Comparison of ENCODE assay signal across 8 cellular contexts in the genomic region with DNA sequence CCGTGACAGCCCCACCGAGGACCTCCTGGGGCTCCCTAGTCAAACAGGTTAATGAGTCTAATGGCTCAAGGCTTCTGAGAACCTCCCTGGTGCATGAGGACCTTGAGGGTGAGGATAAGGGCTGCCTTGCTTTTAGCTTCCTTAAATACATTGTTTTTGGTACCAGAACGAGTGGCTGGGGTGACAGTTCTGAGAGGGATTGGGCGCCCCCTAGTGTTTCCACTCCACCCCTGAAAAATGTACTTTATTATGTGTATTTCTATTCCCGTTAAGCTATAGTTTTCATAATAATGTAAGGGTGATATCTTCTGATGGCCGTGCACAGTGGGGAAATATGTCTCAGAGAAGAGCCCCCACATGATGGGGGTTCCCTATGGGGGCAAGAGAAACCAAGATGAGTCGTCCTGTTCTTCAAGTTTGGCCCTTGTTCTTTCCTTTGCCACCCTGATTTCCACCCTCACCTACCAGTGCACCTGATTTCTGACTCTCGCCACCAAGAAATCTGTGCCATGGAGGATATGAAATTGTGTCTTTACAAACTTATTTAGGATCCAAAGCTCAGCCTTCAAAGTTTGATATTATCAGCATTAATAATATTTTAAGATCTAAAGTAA. TPM values are rescaled to one million over a fixed set of nuclear protein-coding genes. Genes with fewer than 3 reads are reported as not detected.
DNase-seq lines count a peak whose midpoint lies in the region; ATAC-seq, FAIRE-seq and TF ChIP-seq lines count a peak whose summit lies in the region.

No MANE protein-coding gene starts in this region.

- H3K4me1 ChIP-seq in HepG2 (ENCODE audit: insufficient read depth, low read length), result no peaks in the 10 kb centered on the region

- POLR2A ChIA-PET in activated B cell treated with CpG ODN at 0.5 μM for 24 hours (lab: Charles Lee), result interaction anchor here (0.6 to 1.7 kb wide), 9 partner anchors 43 to 258 kb away, joined by 3 to 12 read pairs (median 3); a partner anchor contains a TSS
- POLR2A ChIA-PET in HepG2 (lab: Yijun Ruan, JAX), result interaction anchor here (1.1 to 1.6 kb wide), 7 partner anchors 21 to 124 kb away, joined by 3 to 9 read pairs (median 6); a partner anchor contains a TSS

- peaks cover 6% of the 10 kb centered on the region; the same call in 1 of the 2 replicates for H4K20me1 ChIP-seq in HepG2 (ENCODE audit: insufficient read depth, low read length)

- BruUV-seq in HepG2 (replicated peaks; lab: Mats Ljungman, UMichigan), result no TSS peak

- no peak for TF ChIP-seq POLR2A in HepG2 (IDR thresholded peaks at IDR 0.05; ENCODE audit: insufficient read depth in 1 of 2, low read depth in 2 of 2, low read length in 2 of 2)

- H2AFZ ChIP-seq in HepG2 (ENCODE audit: low read length), result no peak overlapping the region

- H3K27ac ChIP-seq in caudate nucleus (ENCODE audit: low read depth, low read length), result no peak overlapping the region
- no peak overlapping the region for H3K27ac ChIP-seq in HepG2 (ENCODE audit: extremely low read length, insufficient read depth, low read length)

- DNase-seq in NCI-H2081 (lab: John Stamatoyannopoulos, UW), result peak; percentile 20 to 46
- DNase-seq in NCI-H2081 treated with DMSO at 0.1 percent for 48 hours (lab: John Stamatoyannopoulos, UW), result no peak
- DNase-seq in NCI-H345 (lab: John Stamatoyannopoulos, UW), result peak; percentile 47
- peak; percentile 49 for DNase-seq in activated B cell treated with CpG ODN at 0.5 μM for 24 hours
- DNase-seq in caudate nucleus (lab: John Stamatoyannopoulos, UW), result peak in 40 of 61 donors; percentile 1 to 74 (median 16)
- DNase-seq in HepG2 (ENCODE audit: low spot score), result peak; percentile 62
- DNase-seq in stimulated activated CD4-positive, alpha-beta T cell treated with anti-CD3 and anti-CD28 coated beads, TNF-alpha, amount 100 ng/mL, for 24 hours (ENCODE audit: low read depth in 3 of 3), result peak; percentile 48 to 65 (median 57)

- H3K27me3 Mint-ChIP-seq in activated B cell treated with CpG ODN at 0.5 μM for 24 hours, result no peaks in the 10 kb centered on the region

- no peak overlapping the region for H3K4me2 ChIP-seq in HepG2 (ENCODE audit: low read depth, low read length)

- no peaks in the 10 kb centered on the region for H3K79me2 ChIP-seq in HepG2 (ENCODE audit: insufficient read depth, low read length)

- H3K36me3 Mint-ChIP-seq in activated B cell treated with CpG ODN at 0.5 μM for 24 hours (ENCODE audit: low read depth), result peaks cover 21% of the 10 kb centered on the region

- H3K9ac ChIP-seq in HepG2 (ENCODE audit: insufficient read depth, low read depth, low read length), result no peak overlapping the region

- TF ChIP-seq EP300 in HepG2 (IDR thresholded peaks at IDR 0.05; ENCODE audit: low read depth in 2 of 2, low read length in 2 of 2) (no peak), HepG2 (CRISPR knock-in tag; IDR thresholded peaks at IDR 0.05; ENCODE audit: borderline replicate concordance) (no peak)

- CTCF ChIA-PET in activated B cell treated with CpG ODN at 0.5 μM for 24 hours (lab: Charles Lee) (interaction anchor here (0.5 to 5.8 kb wide), 39 partner anchors 10 to 474 kb away, joined by 3 to 232 read pairs (median 5); a partner anchor contains a TSS), HepG2 (lab: Yijun Ruan, JAX; ENCODE audit: low intra/inter-chr PET ratio, low total read pairs) (interaction anchor here (1.0 to 7.1 kb wide), 5 partner anchors 78 to 127 kb away, joined by 3 to 169 read pairs (median 3); a partner anchor contains a TSS)

- 50% methylated on average over 8 of the region's 8 CpGs for WGBS in HepG2 (ENCODE audit: low lambda C conversion rate)

- no peaks in the 10 kb centered on the region for H3K4me1 Mint-ChIP-seq in activated B cell treated with CpG ODN at 0.5 μM for 24 hours

- no peak overlapping the region for H3K4me3 Mint-ChIP-seq in activated B cell treated with CpG ODN at 0.5 μM for 24 hours

- peak; percentile 91 for TF ChIP-seq CTCF in activated B cell treated with CpG ODN at 0.5 μM for 24 hours (IDR thresholded peaks at IDR 0.05)
- peak; percentile 92 for TF ChIP-seq CTCF in HepG2 (CRISPR knock-in tag; IDR thresholded peaks at IDR 0.05)

- peaks cover 0 to 1% of the 10 kb centered on the region in 2 experiments; a peak in 3 of 5 replicates for H3K36me3 ChIP-seq in HepG2 (replicated peaks in 1 of 2; ENCODE audit: control insufficient read depth in 1 of 2, insufficient read depth in 2 of 2, low read length in 2 of 2)

- H3K27ac Mint-ChIP-seq in activated B cell treated with CpG ODN at 0.5 μM for 24 hours, result no peak overlapping the region

- TF ChIP-seq RAD21 in HepG2 (CRISPR knock-in tag; IDR thresholded peaks at IDR 0.05), result peak; percentile 91

- intact Hi-C loops in activated B cell treated with CpG ODN at 0.5 μM for 24 hours (cut with micrococcal nuclease) (loop anchor here (1.0 kb wide), 4 partner anchors 77 to 219 kb away; a partner anchor contains a TSS), HepG2 (cut with micrococcal nuclease; ENCODE audit: unreplicated experiment) (loop anchor here (1.0 kb wide), 2 partner anchors 77 to 110 kb away; a partner anchor contains a TSS)

- H3K9me3 Mint-ChIP-seq in activated B cell treated with CpG ODN at 0.5 μM for 24 hours, result no peaks in the 10 kb centered on the region

- ATAC-seq in activated B cell treated with CpG ODN at 0.5 μM for 24 hours (ENCODE audit: low read depth) (peak; percentile 60), HepG2 (peak; percentile 85), HG03280 (IDR thresholded peaks at IDR 0.05; ENCODE audit: unreplicated experiment) (no peak)

- FAIRE-seq in HepG2 (lab: Jason Lieb, UNC), result no peak

- no peaks in the 10 kb centered on the region for H3K9me3 ChIP-seq in HepG2 (ENCODE audit: low read length)

- H3K27me3 ChIP-seq in HepG2 (ENCODE audit: control insufficient read depth in 1 of 2, insufficient read depth in 2 of 2, low read length in 2 of 2), result no peaks in the 10 kb centered on the region

- no peak overlapping the region for H3K4me3 ChIP-seq in HepG2 (replicated peaks in 1 of 3; ENCODE audit: insufficient read depth in 1 of 3, low read depth in 2 of 3, low read length in 3 of 3)

- in situ Hi-C loops in HepG2 (cut with HindIII; ENCODE audit: extremely low pct_ligation_motif_present, low pct_unique_long_range_greater_than_20kb), result loop anchor here (5.0 to 25.0 kb wide), 2 partner anchors 76 to 266 kb away; a partner anchor contains a TSS

TF ChIP-seq in HepG2, 621 proteins besides CTCF, POLR2A, EP300 and RAD21 (continues in another document):
- TF ChIP-seq KDM3A (CRISPR knock-in tag; IDR thresholded peaks at IDR 0.05; ENCODE audit: low read depth) (0 out of 2 replicates have a peak, but pooled peaks have one; percentile 35), NCOA2 (CRISPR knock-in tag; IDR thresholded peaks at IDR 0.05) (peak; percentile 26; the same call in 1 of the 2 replicates), SP140L (CRISPR knock-in tag; IDR thresholded peaks at IDR 0.05; ENCODE audit: borderline replicate concordance) (no peak), ZSCAN20 (CRISPR knock-in tag; IDR thresholded peaks at IDR 0.05; ENCODE audit: borderline replicate concordance) (no peak), ZNF232 (CRISPR knock-in tag; IDR thresholded peaks at IDR 0.05; ENCODE audit: borderline replicate concordance) (0 out of 2 replicates have a peak, but pooled peaks have one; percentile 54), ZNF619 (CRISPR knock-in tag; IDR thresholded peaks at IDR 0.05) (0 out of 2 replicates have a peak, but pooled peaks have one; percentile 72), FOXC1 (CRISPR knock-in tag; IDR thresholded peaks at IDR 0.05; ENCODE audit: borderline replicate concordance) (no peak), SOX6 (IDR thresholded peaks at IDR 0.05) (no peak), SOX6 (CRISPR knock-in tag; IDR thresholded peaks at IDR 0.05) (peak; percentile 51; the same call in 1 of the 2 replicates)
- TF ChIP-seq, protein P1, sequence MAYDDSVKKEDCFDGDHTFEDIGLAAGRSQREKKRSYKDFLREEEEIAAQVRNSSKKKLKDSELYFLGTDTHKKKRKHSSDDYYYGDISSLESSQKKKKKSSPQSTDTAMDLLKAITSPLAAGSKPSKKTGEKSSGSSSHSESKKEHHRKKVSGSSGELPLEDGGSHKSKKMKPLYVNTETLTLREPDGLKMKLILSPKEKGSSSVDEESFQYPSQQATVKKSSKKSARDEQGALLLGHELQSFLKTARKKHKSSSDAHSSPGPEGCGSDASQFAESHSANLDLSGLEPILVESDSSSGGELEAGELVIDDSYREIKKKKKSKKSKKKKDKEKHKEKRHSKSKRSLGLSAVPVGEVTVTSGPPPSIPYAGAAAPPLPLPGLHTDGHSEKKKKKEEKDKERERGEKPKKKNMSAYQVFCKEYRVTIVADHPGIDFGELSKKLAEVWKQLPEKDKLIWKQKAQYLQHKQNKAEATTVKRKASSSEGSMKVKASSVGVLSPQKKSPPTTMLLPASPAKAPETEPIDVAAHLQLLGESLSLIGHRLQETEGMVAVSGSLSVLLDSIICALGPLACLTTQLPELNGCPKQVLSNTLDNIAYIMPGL (CRISPR knock-in tag; IDR thresholded peaks at IDR 0.05; ENCODE audit: borderline replicate concordance in 1 of 2, low read depth in 1 of 2), result peak in 1 of 2 experiments; percentile 66; a peak in 2 of 4 replicates

RNA-seq across cellular contexts. Expression of a gene that starts 14.5 kb away (rescaled TPM):
- total RNA-seq in activated B cell treated with CpG ODN at 0.5 μM for 24 hours (0.53 and 0.54 TPM in 2 replicates), HepG2 (2016; rRNA removed; fragmentation: Illumina TruSeq; extraction: Trizol) (0.07 TPM in 1 of 2 replicates, not detected in the other)
- not detected in 2 replicates for total RNA-seq in HepG2 (2016; cell fraction: cytosol; rRNA removed; fragmentation: Illumina TruSeq; extraction: Trizol; ENCODE audit: low read depth)
- not detected in 2 replicates for total RNA-seq in HepG2 (2016; cell fraction: insoluble cytoplasmic fraction; rRNA removed; fragmentation: Illumina TruSeq; extraction: Trizol)
- 0.21 TPM in 1 of 2 replicates, not detected in the other for total RNA-seq in HepG2 (2016; cell fraction: membrane; rRNA removed; fragmentation: Illumina TruSeq; extraction: Trizol)
- not detected in 2 replicates for total RNA-seq in HepG2 (2016; cell fraction: nucleus; rRNA removed; fragmentation: Illumina TruSeq; extraction: Trizol)
- 0.03 and 0.10 TPM in 2 replicates for polyA plus RNA-seq in HepG2 (2011; rRNA removed)
- 0.04 TPM in 1 of 2 replicates, not detected in the other for polyA plus RNA-seq in HepG2 (2011; cell fraction: cytosol; rRNA removed)
- polyA plus RNA-seq in HepG2 (2011; cell fraction: nucleus; rRNA removed), result 0.40 and 0.56 TPM in 2 replicates
- polyA plus RNA-seq in HepG2 (2012), result 0.07 and 0.60 TPM in 2 replicates
- polyA plus RNA-seq in HepG2 (2016; cell fraction: cytosol; fragmentation: Illumina TruSeq; extraction: Trizol; ENCODE audit: low read depth), result not detected in 2 replicates
- not detected in 2 replicates for polyA plus RNA-seq in HepG2 (2016; cell fraction: insoluble cytoplasmic fraction; fragmentation: Illumina TruSeq; extraction: Trizol; ENCODE audit: low read depth)
- polyA plus RNA-seq in HepG2 (2016; cell fraction: membrane; fragmentation: Illumina TruSeq; extraction: Trizol; ENCODE audit: low read depth), result not detected in 2 replicates
- not detected in 2 replicates for polyA plus RNA-seq in HepG2 (2016; cell fraction: nucleus; fragmentation: Illumina TruSeq; extraction: Trizol; ENCODE audit: insufficient read depth, low read depth)
- not detected in 2 replicates for polyA minus RNA-seq in HepG2 (2011; rRNA and poly(A)+ RNA removed; ENCODE audit: low replicate concordance)
- polyA minus RNA-seq in HepG2 (2011; cell fraction: cytosol; rRNA and poly(A)+ RNA removed), result not detected in 2 replicates
- 0.13 TPM in 1 of 2 replicates, not detected in the other for polyA minus RNA-seq in HepG2 (2011; cell fraction: nucleus; rRNA and poly(A)+ RNA removed)
